Comparison of ENCODE assay signal across 20 cellular contexts in genomic region chr10:32984003-32984600, GRCh38. TPM values are rescaled to one million over a fixed set of nuclear protein-coding genes. Genes with fewer than 3 reads are reported as not detected.
DNase-seq lines count a peak whose midpoint lies in the region; ATAC-seq and TF ChIP-seq lines count a peak whose summit lies in the region.
"Had no signal": no experiment of that assay in that cellular context is flagged by ENCODE, and none has a peak within 500 bp of the region (broad histone marks: within the 10 kb centered on the region; RNA-seq: fewer than 3 reads in every experiment).

No MANE protein-coding gene starts in this region.

- H3K9me3 ChIP-seq in AG04450 (ENCODE audit: control insufficient read depth, insufficient read depth, low read length) (no peaks in the 10 kb centered on the region), PC-9 (ENCODE audit: insufficient read depth, low read depth) (no peaks in the 10 kb centered on the region), esophagus squamous epithelium (no peaks in the 10 kb centered on the region)
- H3K9me3 ChIP-seq: lower lobe of right lung, prostate gland, spleen, testis had no signal

- no peak for TF ChIP-seq CTCF in AG04450 (IDR thresholded peaks at IDR 0.05; ENCODE audit: low read depth, low read length)
- no peak for TF ChIP-seq CTCF in PC-9 (conservative IDR thresholded peaks at IDR 0.05)
- TF ChIP-seq CTCF in nephron progenitor cell (IDR thresholded peaks at IDR 0.05), result no peak
- TF ChIP-seq CTCF in esophagus squamous epithelium (IDR thresholded peaks at IDR 0.05), result no peak

- H3K27me3 Mint-ChIP-seq in nephron progenitor cell (ENCODE audit: low read depth, poor library complexity), result peaks cover 2% of the 10 kb centered on the region
- H3K27me3 Mint-ChIP-seq: activated CD8-positive, alpha-beta T cell treated with anti-CD3 and anti-CD28 coated beads for 36 hours; activated naive CD8-positive, alpha-beta T cell; naive thymus-derived CD4-positive, alpha-beta T cell had no signal

- WGBS in esophagus squamous epithelium, 2 donors, result 88 to 93% methylated on average over 3 to 4 of the region's 4 CpGs

- H3K4me1 ChIP-seq in PC-9 (replicated peaks; ENCODE audit: insufficient read depth) (peaks cover 69% of the 10 kb centered on the region), esophagus squamous epithelium (peaks cover 14 to 38% (median 27%) of the 10 kb centered on the region in 3 donors)
- H3K4me1 ChIP-seq: prostate gland had no signal

- no peak overlapping the region for H2AFZ ChIP-seq in PC-9

- H3K27ac ChIP-seq in AG04450 (ENCODE audit: low read depth, low read length) (peak overlapping the region; percentile 72), PC-9 (peak overlapping the region; percentile 98), epithelial cell of prostate (peak overlapping the region; percentile 99), esophagus squamous epithelium (no peak overlapping the region)
- H3K27ac ChIP-seq: lower lobe of right lung, prostate gland, testis had no signal

- no peaks in the 10 kb centered on the region for H4K20me1 ChIP-seq in PC-9 (ENCODE audit: insufficient read depth)

- no peaks in the 10 kb centered on the region for H3K9me3 Mint-ChIP-seq in nephron progenitor cell
- H3K9me3 Mint-ChIP-seq: activated CD8-positive, alpha-beta T cell treated with anti-CD3 and anti-CD28 coated beads for 36 hours; activated T-cell treated with anti-CD3 and anti-CD28 coated beads, Interleukin-2, amount 50 U/mL, for 4 hours; CD4-positive, CD25-positive, alpha-beta regulatory T cell; naive thymus-derived CD4-positive, alpha-beta T cell had no signal

- peak overlapping the region; percentile 85 for H3K27ac Mint-ChIP-seq in nephron progenitor cell
- H3K27ac Mint-ChIP-seq: activated CD8-positive, alpha-beta T cell treated with anti-CD3 and anti-CD28 coated beads for 36 hours; activated naive CD8-positive, alpha-beta T cell had no signal

- no peak for DNase-seq in AG04450 (ENCODE audit: low read depth, low spot score)
- no peak for DNase-seq in PC-9
- DNase-seq in epithelial cell of prostate (ENCODE audit: low read depth, low spot score), result no peak
- no peak for DNase-seq in nephron progenitor cell
- DNase-seq in DMS79 (lab: John Stamatoyannopoulos, UW), result no peak
- DNase-seq in amygdala (lab: John Stamatoyannopoulos, UW), result no peak
- no peak for DNase-seq in esophagus squamous epithelium (lab: John Stamatoyannopoulos, UW)
- DNase-seq: activated CD8-positive, alpha-beta T cell treated with anti-CD3 and anti-CD28 coated beads for 36 hours; activated T-cell treated with anti-CD3 and anti-CD28 coated beads, Interleukin-2, amount 50 U/mL, for 4 hours; CD4-positive, CD25-positive, alpha-beta regulatory T cell; head of caudate nucleus; lower lobe of right lung; naive thymus-derived CD4-positive, alpha-beta T cell; NCI-H1930; NCI-H345; spleen; testis had no signal

- intact Hi-C loops in PC-9 (cut with micrococcal nuclease; ENCODE audit: unreplicated experiment), result no loop called here
- intact Hi-C loops in esophagus squamous epithelium (cut with DNase I), result no loop called here

- no peaks in the 10 kb centered on the region for H3K9me2 ChIP-seq in PC-9 (ENCODE audit: insufficient read depth)

- BruUV-seq in PC-9 (replicated peaks; lab: Mats Ljungman, UMichigan), result no TSS peak

- H3K27me3 ChIP-seq in AG04450 (ENCODE audit: control insufficient read depth, insufficient read depth, low read length), result no peaks in the 10 kb centered on the region
- no peaks in the 10 kb centered on the region for H3K27me3 ChIP-seq in PC-9 (ENCODE audit: insufficient read depth, low read depth)
- no peaks in the 10 kb centered on the region for H3K27me3 ChIP-seq in esophagus squamous epithelium
- H3K27me3 ChIP-seq: spleen, testis had no signal

- H3K36me3 ChIP-seq in PC-9 (ENCODE audit: low read depth), result no peaks in the 10 kb centered on the region
- no peaks in the 10 kb centered on the region for H3K36me3 ChIP-seq in esophagus squamous epithelium
- H3K36me3 ChIP-seq: lower lobe of right lung, prostate gland, spleen had no signal

- peaks cover 9% of the 10 kb centered on the region for H3K79me2 ChIP-seq in PC-9 (ENCODE audit: low read depth)

- H3K36me3 Mint-ChIP-seq in nephron progenitor cell (ENCODE audit: low read depth), result no peaks in the 10 kb centered on the region
- H3K36me3 Mint-ChIP-seq: activated naive CD8-positive, alpha-beta T cell; naive thymus-derived CD4-positive, alpha-beta T cell had no signal

- H3K4me1 Mint-ChIP-seq in nephron progenitor cell, result peaks cover 57% of the 10 kb centered on the region

- H3K4me3 Mint-ChIP-seq in nephron progenitor cell, result no peak overlapping the region
- H3K4me3 Mint-ChIP-seq: activated CD8-positive, alpha-beta T cell treated with anti-CD3 and anti-CD28 coated beads for 36 hours; activated naive CD8-positive, alpha-beta T cell; activated T-cell treated with anti-CD3 and anti-CD28 coated beads, Interleukin-2, amount 50 U/mL, for 4 hours; CD4-positive, CD25-positive, alpha-beta regulatory T cell; naive thymus-derived CD4-positive, alpha-beta T cell had no signal

- CTCF ChIA-PET in AG04450 (lab: Charles Lee) (interaction anchor here (0.7 to 2.5 kb wide), 4 partner anchors 18 to 190 kb away, joined by 3 to 5 read pairs (median 3); no protein-coding TSS in a partner anchor), PC-9 (lab: Charles Lee) (no interaction called here)

- no peak overlapping the region for H3K4me3 ChIP-seq in AG04450 (ENCODE audit: low read depth, low read length)
- no peak overlapping the region for H3K4me3 ChIP-seq in PC-9
- H3K4me3 ChIP-seq in esophagus squamous epithelium, result no peak overlapping the region
- H3K4me3 ChIP-seq: lower lobe of right lung, prostate gland, spleen, testis had no signal

- H3K4me2 ChIP-seq in PC-9, result peak overlapping the region; percentile 90

- peaks cover 65% of the 10 kb centered on the region for H3F3A ChIP-seq in PC-9 (ENCODE audit: insufficient read depth, low read depth)

- POLR2A ChIA-PET in AG04450 (lab: Yijun Ruan, JAX) (interaction anchor here (1.3 kb wide), 1 partner anchor 22 kb away, joined by 5 read pairs; no protein-coding TSS in a partner anchor), PC-9 (lab: Charles Lee; ENCODE audit: unreplicated experiment) (interaction anchor here (0.5 to 0.6 kb wide), 2 partner anchors 21 to 182 kb away, joined by 3 to 8 read pairs; no protein-coding TSS in a partner anchor)

- ATAC-seq in activated CD4-positive, CD25-positive, alpha-beta regulatory T cell treated with anti-CD3 and anti-CD28 coated beads, Interleukin-2, amount 50 U/mL, for 24 hours, result no peak
- ATAC-seq: lower lobe of right lung; naive thymus-derived CD4-positive, alpha-beta T cell had no signal

- TF ChIP-seq POLR2A in esophagus squamous epithelium (IDR thresholded peaks at IDR 0.05), result no peak

RNA-seq across cellular contexts. Expression of gene ITGB1, which starts 26.1 kb away (rescaled TPM):
- polyA plus RNA-seq in AG04450 (2011; rRNA removed), result 1,870 and 2,796 TPM in 2 replicates
- 1,381 and 1,666 TPM in 2 replicates for polyA minus RNA-seq in AG04450 (2011; rRNA and poly(A)+ RNA removed)
- total RNA-seq in PC-9 (2021), result 307 and 421 TPM in 2 replicates
- total RNA-seq in esophagus squamous epithelium, result 100 to 1,000 TPM in 3 of 4 donors, 10 to 100 TPM in 1; 70.5 to 323 (median 161) TPM

Comparison
In these comparisons a context has a peak if more than half of its experiments do, and no peak if none do; other contexts are left out.
1. H3K27ac ChIP-seq: peak in AG04450 (single experiment), PC-9 (single experiment) and epithelial cell of prostate (single experiment); none in esophagus squamous epithelium (0 of 4).